ENCODE assay signal across 1 cellular context in the genomic region with DNA sequence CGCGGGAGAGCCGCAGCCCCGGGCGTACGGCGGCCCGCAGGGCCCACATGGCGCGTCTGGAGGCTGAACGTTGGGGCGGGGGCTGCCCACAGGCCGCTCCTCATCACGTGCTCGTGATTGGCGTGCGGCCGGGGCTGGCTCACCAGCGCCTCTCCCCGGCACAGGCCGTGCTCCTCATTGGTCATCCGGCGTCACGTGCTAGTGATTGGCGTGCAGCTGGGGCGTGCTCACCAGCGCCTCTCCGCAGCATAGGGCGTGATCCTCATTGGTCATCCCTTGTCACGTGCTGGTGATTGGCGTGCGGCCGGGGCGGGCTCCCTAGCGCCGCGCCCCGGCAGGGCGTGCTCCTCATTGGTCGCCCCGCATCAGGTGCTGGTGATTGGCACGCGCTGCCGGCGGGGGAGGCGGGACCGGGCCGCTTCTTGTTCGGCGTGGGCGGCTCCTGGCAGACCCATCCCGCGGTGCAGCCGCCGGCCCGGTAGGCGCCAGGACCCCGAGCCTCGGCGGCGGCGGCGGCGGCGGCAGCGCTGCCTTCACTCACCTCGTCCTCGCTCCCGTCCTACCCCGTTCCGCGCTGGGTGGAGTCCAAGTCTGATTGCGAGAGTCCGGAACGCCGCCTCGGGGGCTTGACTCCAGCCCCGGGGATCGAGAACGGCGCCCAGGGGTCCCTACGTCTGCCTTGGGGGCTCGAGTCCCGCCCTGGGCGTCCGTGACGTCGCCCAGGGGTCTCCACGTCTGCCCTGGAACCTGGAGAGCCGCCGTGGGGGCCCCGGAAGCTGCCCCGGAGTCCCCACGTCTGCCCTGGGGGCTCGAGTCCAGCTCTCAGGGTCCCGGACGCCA.
TF ChIP-seq lines count a peak whose summit lies in the region.

Gene GTPBP6 (minus strand): TSS at position 58 of the 840 bp plus-strand sequence. CDS start 9 bp downstream, at position 49.

TF ChIP-seq in HepG2, 621 proteins besides CTCF, POLR2A, EP300 and RAD21 (continued from another document and continues in another):
- TF ChIP-seq, protein P1, sequence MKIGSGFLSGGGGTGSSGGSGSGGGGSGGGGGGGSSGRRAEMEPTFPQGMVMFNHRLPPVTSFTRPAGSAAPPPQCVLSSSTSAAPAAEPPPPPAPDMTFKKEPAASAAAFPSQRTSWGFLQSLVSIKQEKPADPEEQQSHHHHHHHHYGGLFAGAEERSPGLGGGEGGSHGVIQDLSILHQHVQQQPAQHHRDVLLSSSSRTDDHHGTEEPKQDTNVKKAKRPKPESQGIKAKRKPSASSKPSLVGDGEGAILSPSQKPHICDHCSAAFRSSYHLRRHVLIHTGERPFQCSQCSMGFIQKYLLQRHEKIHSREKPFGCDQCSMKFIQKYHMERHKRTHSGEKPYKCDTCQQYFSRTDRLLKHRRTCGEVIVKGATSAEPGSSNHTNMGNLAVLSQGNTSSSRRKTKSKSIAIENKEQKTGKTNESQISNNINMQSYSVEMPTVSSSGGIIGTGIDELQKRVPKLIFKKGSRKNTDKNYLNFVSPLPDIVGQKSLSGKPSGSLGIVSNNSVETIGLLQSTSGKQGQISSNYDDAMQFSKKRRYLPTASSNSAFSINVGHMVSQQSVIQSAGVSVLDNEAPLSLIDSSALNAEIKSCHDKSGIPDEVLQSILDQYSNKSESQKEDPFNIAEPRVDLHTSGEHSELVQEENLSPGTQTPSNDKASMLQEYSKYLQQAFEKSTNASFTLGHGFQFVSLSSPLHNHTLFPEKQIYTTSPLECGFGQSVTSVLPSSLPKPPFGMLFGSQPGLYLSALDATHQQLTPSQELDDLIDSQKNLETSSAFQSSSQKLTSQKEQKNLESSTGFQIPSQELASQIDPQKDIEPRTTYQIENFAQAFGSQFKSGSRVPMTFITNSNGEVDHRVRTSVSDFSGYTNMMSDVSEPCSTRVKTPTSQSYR (CRISPR knock-in tag; IDR thresholded peaks at IDR 0.05; ENCODE audit: borderline replicate concordance) = no peak
- TF ChIP-seq ZSCAN21 (CRISPR knock-in tag; IDR thresholded peaks at IDR 0.05; ENCODE audit: borderline replicate concordance) (0 out of 2 replicates have a peak, but pooled peaks have one; percentile 67), ZNF607 (CRISPR knock-in tag; IDR thresholded peaks at IDR 0.05; ENCODE audit: borderline replicate concordance) (peak; percentile 32; the same call in 1 of the 2 replicates), ZNF563 (CRISPR knock-in tag; IDR thresholded peaks at IDR 0.05) (peak; percentile 73; the same call in 1 of the 2 replicates), TBX3 (IDR thresholded peaks at IDR 0.05; ENCODE audit: borderline replicate concordance) (peak; percentile 93), KAT8 (CRISPR knock-in tag; IDR thresholded peaks at IDR 0.05) (peak; percentile 37; the same call in 1 of the 2 replicates), AGO2 (optimal IDR thresholded peaks at IDR 0.05; ENCODE audit: low read depth, low read length) (peak; percentile 68), SAP130 (CRISPR knock-in tag; IDR thresholded peaks at IDR 0.05; ENCODE audit: low read depth) (peak; percentile 83), E2F2 (CRISPR knock-in tag; IDR thresholded peaks at IDR 0.05; ENCODE audit: borderline replicate concordance) (no peak), CREB1 (IDR thresholded peaks at IDR 0.05) (peak; percentile 90), CREB1 (CRISPR knock-in tag; IDR thresholded peaks at IDR 0.05) (no peak), ZNF766 (CRISPR knock-in tag; IDR thresholded peaks at IDR 0.05; ENCODE audit: borderline replicate concordance) (0 out of 2 replicates have a peak, but pooled peaks have one; percentile 47), FOSL2 (CRISPR knock-in tag; IDR thresholded peaks at IDR 0.05) (0 out of 2 replicates have a peak, but pooled peaks have one; percentile 47), ZFX (CRISPR knock-in tag; IDR thresholded peaks at IDR 0.05; ENCODE audit: low read depth) (peak; percentile 82; the same call in 1 of the 2 replicates), ZNF781 (CRISPR knock-in tag; IDR thresholded peaks at IDR 0.05; ENCODE audit: borderline replicate concordance, not compliant biosample characterization) (no peak), ZNF644 (CRISPR knock-in tag; IDR thresholded peaks at IDR 0.05; ENCODE audit: low read depth) (no peak), MXI1 (IDR thresholded peaks at IDR 0.05; ENCODE audit: borderline replicate concordance, low read depth, low read length) (0 out of 3 replicates have a peak, but pooled peaks have one; percentile 82), ZNF704 (CRISPR knock-in tag; IDR thresholded peaks at IDR 0.05; ENCODE audit: borderline replicate concordance) (0 out of 2 replicates have a peak, but pooled peaks have one; percentile 14), ATF4 (CRISPR knock-in tag; IDR thresholded peaks at IDR 0.05) (no peak), HNRNPL (IDR thresholded peaks at IDR 0.05; ENCODE audit: low read depth, low read length) (no peak), AGO1 (IDR thresholded peaks at IDR 0.05; ENCODE audit: low read depth, low read length, poor library complexity, severe bottlenecking) (peak; percentile 100), SKI (IDR thresholded peaks at IDR 0.05; ENCODE audit: partially characterized antibody) (peak; percentile 8), ZNF275 (CRISPR knock-in tag; IDR thresholded peaks at IDR 0.05; ENCODE audit: borderline replicate concordance) (0 out of 2 replicates have a peak, but pooled peaks have one; percentile 15), IRX3 (CRISPR knock-in tag; IDR thresholded peaks at IDR 0.05; ENCODE audit: borderline replicate concordance, low read depth) (0 out of 2 replicates have a peak, but pooled peaks have one; percentile 19), HNRNPK (IDR thresholded peaks at IDR 0.05; ENCODE audit: low read depth, low read length, poor library complexity, severe bottlenecking) (peak; percentile 35), ZNF263 (CRISPR knock-in tag; IDR thresholded peaks at IDR 0.05) (peak; percentile 13; the same call in 1 of the 2 replicates), SP2 (CRISPR knock-in tag; IDR thresholded peaks at IDR 0.05) (peak; percentile 90), IKZF1 (IDR thresholded peaks at IDR 0.05) (no peak), TOPORS (CRISPR knock-in tag; IDR thresholded peaks at IDR 0.05) (peak; percentile 30; the same call in 1 of the 2 replicates)
- TF ChIP-seq, protein P2, sequence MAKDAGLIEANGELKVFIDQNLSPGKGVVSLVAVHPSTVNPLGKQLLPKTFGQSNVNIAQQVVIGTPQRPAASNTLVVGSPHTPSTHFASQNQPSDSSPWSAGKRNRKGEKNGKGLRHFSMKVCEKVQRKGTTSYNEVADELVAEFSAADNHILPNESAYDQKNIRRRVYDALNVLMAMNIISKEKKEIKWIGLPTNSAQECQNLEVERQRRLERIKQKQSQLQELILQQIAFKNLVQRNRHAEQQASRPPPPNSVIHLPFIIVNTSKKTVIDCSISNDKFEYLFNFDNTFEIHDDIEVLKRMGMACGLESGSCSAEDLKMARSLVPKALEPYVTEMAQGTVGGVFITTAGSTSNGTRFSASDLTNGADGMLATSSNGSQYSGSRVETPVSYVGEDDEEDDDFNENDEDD (CRISPR knock-in tag; IDR thresholded peaks at IDR 0.05; ENCODE audit: borderline replicate concordance) = peak; percentile 29; the same call in 1 of the 2 replicates
- TF ChIP-seq, protein P3, sequence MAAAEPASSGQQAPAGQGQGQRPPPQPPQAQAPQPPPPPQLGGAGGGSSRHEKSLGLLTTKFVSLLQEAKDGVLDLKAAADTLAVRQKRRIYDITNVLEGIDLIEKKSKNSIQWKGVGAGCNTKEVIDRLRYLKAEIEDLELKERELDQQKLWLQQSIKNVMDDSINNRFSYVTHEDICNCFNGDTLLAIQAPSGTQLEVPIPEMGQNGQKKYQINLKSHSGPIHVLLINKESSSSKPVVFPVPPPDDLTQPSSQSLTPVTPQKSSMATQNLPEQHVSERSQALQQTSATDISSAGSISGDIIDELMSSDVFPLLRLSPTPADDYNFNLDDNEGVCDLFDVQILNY (CRISPR knock-in tag; conservative IDR thresholded peaks at IDR 0.05) = 0 out of 2 replicates have a peak, but pooled peaks have one; percentile 5
- TF ChIP-seq, protein P4, sequence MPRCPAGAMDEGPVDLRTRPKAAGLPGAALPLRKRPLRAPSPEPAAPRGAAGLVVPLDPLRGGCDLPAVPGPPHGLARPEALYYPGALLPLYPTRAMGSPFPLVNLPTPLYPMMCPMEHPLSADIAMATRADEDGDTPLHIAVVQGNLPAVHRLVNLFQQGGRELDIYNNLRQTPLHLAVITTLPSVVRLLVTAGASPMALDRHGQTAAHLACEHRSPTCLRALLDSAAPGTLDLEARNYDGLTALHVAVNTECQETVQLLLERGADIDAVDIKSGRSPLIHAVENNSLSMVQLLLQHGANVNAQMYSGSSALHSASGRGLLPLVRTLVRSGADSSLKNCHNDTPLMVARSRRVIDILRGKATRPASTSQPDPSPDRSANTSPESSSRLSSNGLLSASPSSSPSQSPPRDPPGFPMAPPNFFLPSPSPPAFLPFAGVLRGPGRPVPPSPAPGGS (CRISPR knock-in tag; IDR thresholded peaks at IDR 0.05) = 0 out of 2 replicates have a peak, but pooled peaks have one; percentile 35
- TF ChIP-seq, protein P5, sequence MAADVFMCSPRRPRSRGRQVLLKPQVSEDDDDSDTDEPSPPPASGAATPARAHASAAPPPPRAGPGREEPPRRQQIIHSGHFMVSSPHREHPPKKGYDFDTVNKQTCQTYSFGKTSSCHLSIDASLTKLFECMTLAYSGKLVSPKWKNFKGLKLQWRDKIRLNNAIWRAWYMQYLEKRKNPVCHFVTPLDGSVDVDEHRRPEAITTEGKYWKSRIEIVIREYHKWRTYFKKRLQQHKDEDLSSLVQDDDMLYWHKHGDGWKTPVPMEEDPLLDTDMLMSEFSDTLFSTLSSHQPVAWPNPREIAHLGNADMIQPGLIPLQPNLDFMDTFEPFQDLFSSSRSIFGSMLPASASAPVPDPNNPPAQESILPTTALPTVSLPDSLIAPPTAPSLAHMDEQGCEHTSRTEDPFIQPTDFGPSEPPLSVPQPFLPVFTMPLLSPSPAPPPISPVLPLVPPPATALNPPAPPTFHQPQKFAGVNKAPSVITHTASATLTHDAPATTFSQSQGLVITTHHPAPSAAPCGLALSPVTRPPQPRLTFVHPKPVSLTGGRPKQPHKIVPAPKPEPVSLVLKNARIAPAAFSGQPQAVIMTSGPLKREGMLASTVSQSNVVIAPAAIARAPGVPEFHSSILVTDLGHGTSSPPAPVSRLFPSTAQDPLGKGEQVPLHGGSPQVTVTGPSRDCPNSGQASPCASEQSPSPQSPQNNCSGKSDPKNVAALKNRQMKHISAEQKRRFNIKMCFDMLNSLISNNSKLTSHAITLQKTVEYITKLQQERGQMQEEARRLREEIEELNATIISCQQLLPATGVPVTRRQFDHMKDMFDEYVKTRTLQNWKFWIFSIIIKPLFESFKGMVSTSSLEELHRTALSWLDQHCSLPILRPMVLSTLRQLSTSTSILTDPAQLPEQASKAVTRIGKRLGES (CRISPR knock-in tag; IDR thresholded peaks at IDR 0.05; ENCODE audit: borderline replicate concordance) = 0 out of 2 replicates have a peak, but pooled peaks have one; percentile 10
- TF ChIP-seq, protein P6, sequence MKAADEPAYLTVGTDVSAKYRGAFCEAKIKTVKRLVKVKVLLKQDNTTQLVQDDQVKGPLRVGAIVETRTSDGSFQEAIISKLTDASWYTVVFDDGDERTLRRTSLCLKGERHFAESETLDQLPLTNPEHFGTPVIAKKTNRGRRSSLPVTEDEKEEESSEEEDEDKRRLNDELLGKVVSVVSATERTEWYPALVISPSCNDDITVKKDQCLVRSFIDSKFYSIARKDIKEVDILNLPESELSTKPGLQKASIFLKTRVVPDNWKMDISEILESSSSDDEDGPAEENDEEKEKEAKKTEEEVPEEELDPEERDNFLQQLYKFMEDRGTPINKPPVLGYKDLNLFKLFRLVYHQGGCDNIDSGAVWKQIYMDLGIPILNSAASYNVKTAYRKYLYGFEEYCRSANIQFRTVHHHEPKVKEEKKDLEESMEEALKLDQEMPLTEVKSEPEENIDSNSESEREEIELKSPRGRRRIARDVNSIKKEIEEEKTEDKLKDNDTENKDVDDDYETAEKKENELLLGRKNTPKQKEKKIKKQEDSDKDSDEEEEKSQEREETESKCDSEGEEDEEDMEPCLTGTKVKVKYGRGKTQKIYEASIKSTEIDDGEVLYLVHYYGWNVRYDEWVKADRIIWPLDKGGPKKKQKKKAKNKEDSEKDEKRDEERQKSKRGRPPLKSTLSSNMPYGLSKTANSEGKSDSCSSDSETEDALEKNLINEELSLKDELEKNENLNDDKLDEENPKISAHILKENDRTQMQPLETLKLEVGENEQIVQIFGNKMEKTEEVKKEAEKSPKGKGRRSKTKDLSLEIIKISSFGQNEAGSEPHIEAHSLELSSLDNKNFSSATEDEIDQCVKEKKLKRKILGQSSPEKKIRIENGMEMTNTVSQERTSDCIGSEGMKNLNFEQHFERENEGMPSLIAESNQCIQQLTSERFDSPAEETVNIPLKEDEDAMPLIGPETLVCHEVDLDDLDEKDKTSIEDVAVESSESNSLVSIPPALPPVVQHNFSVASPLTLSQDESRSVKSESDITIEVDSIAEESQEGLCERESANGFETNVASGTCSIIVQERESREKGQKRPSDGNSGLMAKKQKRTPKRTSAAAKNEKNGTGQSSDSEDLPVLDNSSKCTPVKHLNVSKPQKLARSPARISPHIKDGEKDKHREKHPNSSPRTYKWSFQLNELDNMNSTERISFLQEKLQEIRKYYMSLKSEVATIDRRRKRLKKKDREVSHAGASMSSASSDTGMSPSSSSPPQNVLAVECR (CRISPR knock-in tag; IDR thresholded peaks at IDR 0.05; ENCODE audit: borderline replicate concordance) = peak; percentile 82; the same call in 1 of the 2 replicates
